Comparison of ENCODE assay signal across 28 cellular contexts in genomic region chr18:24420551-24420950, GRCh38. TPM values are rescaled to one million over a fixed set of nuclear protein-coding genes. Genes with fewer than 3 reads are reported as not detected.
"Had no signal": no experiment of that assay in that cellular context is flagged by ENCODE, and none has a peak within 500 bp of the region (broad histone marks: within the 10 kb centered on the region; RNA-seq: fewer than 3 reads in every experiment).

No MANE protein-coding gene starts in this region.

- DNase-seq: colonic mucosa; effector CD8-positive, alpha-beta T cell; endodermal cell; esophagus squamous epithelium; head of caudate nucleus; kidney; natural killer cell; occipital lobe; ovary; posterior cingulate gyrus; psoas muscle; right cardiac atrium; sigmoid colon; stimulated activated CD4-positive, alpha-beta T cell treated with anti-CD3 and anti-CD28 coated beads, Interleukin-2, amount 100 ng/mL, for 24 hours; stimulated activated CD4-positive, alpha-beta T cell treated with anti-CD3 and anti-CD28 coated beads, Interleukin-4, amount 100 ng/mL, for 24 hours; stimulated activated naive CD8-positive, alpha-beta T cell treated with anti-CD3 and anti-CD28 coated beads, Interleukin-15, Interleukin-2, amounts not matched to agents 100 U/mL and 50 U/mL, for 24 hours; substantia nigra; upper lobe of left lung had no signal

- H3K27ac ChIP-seq: colonic mucosa, ovary, psoas muscle, sigmoid colon, thoracic aorta, tibial nerve, upper lobe of left lung had no signal

- H3K36me3 Mint-ChIP-seq: stimulated activated effector memory CD8-positive, alpha-beta T cell treated with anti-CD3 and anti-CD28 coated beads, Interleukin-12 subunit alpha, Interleukin-12 subunit beta, amount 100 ng/mL, for 72 hours had no signal

- ATAC-seq: left lobe of liver; natural killer cell; psoas muscle; right cardiac atrium; stimulated activated effector memory CD8-positive, alpha-beta T cell treated with anti-CD3 and anti-CD28 coated beads, Interleukin-12 subunit alpha, Interleukin-12 subunit beta, amount 100 ng/mL, for 72 hours; stimulated activated naive CD8-positive, alpha-beta T cell treated with anti-CD3 and anti-CD28 coated beads, Interleukin-15, Interleukin-2, amounts not matched to agents 100 U/mL and 50 U/mL, for 24 hours had no signal

- H3K36me3 ChIP-seq: colonic mucosa, esophagus squamous epithelium, ovary, sigmoid colon, thoracic aorta, tibial nerve, upper lobe of left lung had no signal

- H3K27ac Mint-ChIP-seq: dendritic cell treated with granulocyte-macrophage colony-stimulating factor and Interleukin-4, amounts not matched to agents 40 ng/mL and 50 ng/mL, for 4 days; endodermal cell; memory B cell; natural killer cell; stimulated activated effector memory CD8-positive, alpha-beta T cell treated with anti-CD3 and anti-CD28 coated beads, Interleukin-12 subunit alpha, Interleukin-12 subunit beta, amount 100 ng/mL, for 72 hours had no signal

- H3K9me3 Mint-ChIP-seq: endodermal cell had no signal

- H3K9me3 ChIP-seq: colonic mucosa, esophagus squamous epithelium, ovary, psoas muscle, sigmoid colon, thoracic aorta, tibial nerve, upper lobe of left lung had no signal

- H3K27me3 ChIP-seq: colonic mucosa, ovary, upper lobe of left lung had no signal

- H3K4me3 ChIP-seq: colonic mucosa, esophagus squamous epithelium, lung, ovary, psoas muscle, sigmoid colon, thoracic aorta, tibial nerve, upper lobe of left lung had no signal

- H3K4me1 ChIP-seq: colonic mucosa, psoas muscle, sigmoid colon, tibial nerve, upper lobe of left lung had no signal

RNA-seq across cellular contexts. Expression of gene HRH4, which starts 39.9 kb away (rescaled TPM):
- total RNA-seq: frontal cortex, glomerular endothelial cell, kidney, occipital lobe, ovary, right cardiac atrium, skeletal muscle tissue had no signal
